1 cellular context compared by ENCODE assay signal in the genomic region with DNA sequence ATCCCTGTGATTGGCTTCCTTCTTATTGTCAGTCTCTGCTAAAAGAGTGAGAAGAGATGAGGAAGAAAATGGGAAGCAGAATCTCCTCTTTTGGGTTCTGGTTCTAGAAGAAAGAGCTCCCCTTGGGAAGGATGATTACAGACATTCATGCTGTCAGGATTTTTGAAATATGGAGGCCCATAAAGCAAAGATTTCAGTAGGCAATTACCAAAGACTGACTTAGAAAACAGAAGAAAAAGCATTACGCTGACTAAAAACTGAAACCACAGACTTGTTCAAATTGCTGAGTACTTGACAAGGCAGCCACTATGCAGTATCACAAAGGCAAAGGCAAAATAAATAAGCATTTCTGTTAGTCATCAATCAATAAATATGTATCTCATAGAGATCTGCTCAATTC.
TF ChIP-seq lines count a peak whose summit lies in the region.

No MANE protein-coding gene starts in this region.

TF ChIP-seq in HCT116, 20 proteins besides CTCF, POLR2A, EP300 and RAD21 (continued from another document):
- TF ChIP-seq, protein P1, sequence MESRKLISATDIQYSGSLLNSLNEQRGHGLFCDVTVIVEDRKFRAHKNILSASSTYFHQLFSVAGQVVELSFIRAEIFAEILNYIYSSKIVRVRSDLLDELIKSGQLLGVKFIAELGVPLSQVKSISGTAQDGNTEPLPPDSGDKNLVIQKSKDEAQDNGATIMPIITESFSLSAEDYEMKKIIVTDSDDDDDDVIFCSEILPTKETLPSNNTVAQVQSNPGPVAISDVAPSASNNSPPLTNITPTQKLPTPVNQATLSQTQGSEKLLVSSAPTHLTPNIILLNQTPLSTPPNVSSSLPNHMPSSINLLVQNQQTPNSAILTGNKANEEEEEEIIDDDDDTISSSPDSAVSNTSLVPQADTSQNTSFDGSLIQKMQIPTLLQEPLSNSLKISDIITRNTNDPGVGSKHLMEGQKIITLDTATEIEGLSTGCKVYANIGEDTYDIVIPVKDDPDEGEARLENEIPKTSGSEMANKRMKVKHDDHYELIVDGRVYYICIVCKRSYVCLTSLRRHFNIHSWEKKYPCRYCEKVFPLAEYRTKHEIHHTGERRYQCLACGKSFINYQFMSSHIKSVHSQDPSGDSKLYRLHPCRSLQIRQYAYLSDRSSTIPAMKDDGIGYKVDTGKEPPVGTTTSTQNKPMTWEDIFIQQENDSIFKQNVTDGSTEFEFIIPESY (IDR thresholded peaks at IDR 0.05; ENCODE audit: extremely low read depth, insufficient replicate concordance, low read length), result no peak
